In genomic region chr12:105524961-105525360, GRCh38 we compare ENCODE assay signal across 19 cellular contexts.
DNase-seq lines count a peak whose midpoint lies in the region; ATAC-seq, FAIRE-seq and TF ChIP-seq lines count a peak whose summit lies in the region.
"Had no signal": no experiment of that assay in that cellular context is flagged by ENCODE, and none has a peak within 500 bp of the region (broad histone marks: within the 10 kb centered on the region; RNA-seq: fewer than 3 reads in every experiment).

No MANE protein-coding gene starts in this region.

- H3K27ac ChIP-seq in astrocyte (ENCODE audit: low read depth, low read length), result no peak overlapping the region
- no peak overlapping the region for H3K27ac ChIP-seq in fibroblast of lung (ENCODE audit: insufficient read depth, low read length)
- H3K27ac ChIP-seq in kidney (ENCODE audit: low read depth in 2 of 2, low read length in 2 of 2), result no peak overlapping the region

- no peak overlapping the region for H3K27ac Mint-ChIP-seq in astrocyte (ENCODE audit: unreplicated experiment)
- H3K27ac Mint-ChIP-seq: CD4-positive, alpha-beta memory T cell had no signal

- H3K9me3 Mint-ChIP-seq in astrocyte (ENCODE audit: unreplicated experiment), result peaks cover 8% of the 10 kb centered on the region

- H3K79me2 ChIP-seq in astrocyte (ENCODE audit: insufficient read depth, low read length) (no peaks in the 10 kb centered on the region), fibroblast of lung (ENCODE audit: control insufficient read depth, insufficient read depth, low read length) (no peaks in the 10 kb centered on the region)

- H3K27me3 ChIP-seq in astrocyte (ENCODE audit: insufficient read depth, low read length) (no peaks in the 10 kb centered on the region), fibroblast of lung (ENCODE audit: control insufficient read depth, insufficient read depth, low read length) (no peaks in the 10 kb centered on the region)

- peaks cover 6% of the 10 kb centered on the region for H3K27me3 Mint-ChIP-seq in astrocyte (ENCODE audit: low read depth, unreplicated experiment)

- intact Hi-C loops in kidney (cut with DNase I), result no loop called here

- no peaks in the 10 kb centered on the region for H3K9me3 ChIP-seq in astrocyte (ENCODE audit: insufficient read depth, low read depth, low read length)
- H3K9me3 ChIP-seq in fibroblast of lung (ENCODE audit: control insufficient read depth, insufficient read depth, low read depth, low read length), result no peaks in the 10 kb centered on the region
- no peaks in the 10 kb centered on the region for H3K9me3 ChIP-seq in kidney (ENCODE audit: control insufficient read depth in 1 of 2, low read length in 2 of 2)

- H3K4me2 ChIP-seq in astrocyte (ENCODE audit: low read length) (no peak overlapping the region), fibroblast of lung (ENCODE audit: extremely low read depth, insufficient read depth, low read length) (no peak overlapping the region)

- H2AFZ ChIP-seq in astrocyte (ENCODE audit: low read depth, low read length), result no peak overlapping the region
- no peak overlapping the region for H2AFZ ChIP-seq in fibroblast of lung (ENCODE audit: low read length)

- TF ChIP-seq CTCF in astrocyte (IDR thresholded peaks at IDR 0.05; ENCODE audit: insufficient read depth, low read depth, low read length) (no peak), fibroblast of lung (conservative IDR thresholded peaks at IDR 0.05 in 1 of 2, IDR thresholded peaks at IDR 0.05 in 1 of 2; ENCODE audit: low read depth in 1 of 2, low read length in 2 of 2) (no peak), fibroblast of the aortic adventitia (IDR thresholded peaks at IDR 0.05; ENCODE audit: insufficient read depth, low read length) (no peak), kidney (IDR thresholded peaks at IDR 0.05; ENCODE audit: borderline replicate concordance, extremely low read depth, insufficient read depth) (no peak)

- no peak overlapping the region for H3K4me3 Mint-ChIP-seq in astrocyte (ENCODE audit: unreplicated experiment)
- H3K4me3 Mint-ChIP-seq: CD4-positive, alpha-beta memory T cell had no signal

- peaks cover 19% of the 10 kb centered on the region for H3K4me1 ChIP-seq in astrocyte (ENCODE audit: insufficient read depth, low read length)
- peaks cover 7% of the 10 kb centered on the region for H3K4me1 ChIP-seq in fibroblast of lung (ENCODE audit: control insufficient read depth, extremely low read depth, insufficient read depth, low read length)
- H3K4me1 ChIP-seq in kidney (ENCODE audit: control insufficient read depth in 1 of 2, insufficient read depth in 1 of 2, low read depth in 1 of 2, low read length in 2 of 2), result peaks cover 0 to 2% of the 10 kb centered on the region in 2 donors

- H4K20me1 ChIP-seq in astrocyte (ENCODE audit: insufficient read depth, low read length), result no peaks in the 10 kb centered on the region
- H4K20me1 ChIP-seq in fibroblast of lung (ENCODE audit: control insufficient read depth, extremely low read depth, insufficient read depth, low read length), result no peaks in the 10 kb centered on the region

- no peaks in the 10 kb centered on the region for H3K36me3 ChIP-seq in astrocyte (ENCODE audit: insufficient read depth, low read length)
- H3K36me3 ChIP-seq in fibroblast of lung (ENCODE audit: control insufficient read depth, insufficient read depth, low read length), result no peaks in the 10 kb centered on the region
- H3K36me3 ChIP-seq in kidney (ENCODE audit: control insufficient read depth in 1 of 2, insufficient read depth in 2 of 2, low read length in 2 of 2), result no peaks in the 10 kb centered on the region

- DNase-seq in astrocyte (ENCODE audit: low read depth) (peak; percentile 10), fibroblast of lung (ENCODE audit: low read depth in 2 of 2) (peak; percentile 19 to 29), fibroblast of the aortic adventitia (ENCODE audit: low read depth) (peak; percentile 55), kidney (no peak), cerebellar cortex (ENCODE audit: low spot score) (no peak)
- DNase-seq in activated naive CD4-positive, alpha-beta T cell treated with Interleukin-2 at 50 U/mL for 16 hours, result no peak
- DNase-seq: 8988T; C1 segment of cervical spinal cord; Caco-2; CD4-positive, alpha-beta memory T cell; DMS153; DND-41; GDM1; H7; HCEC 1CT had no signal

- H3K4me3 ChIP-seq in astrocyte (ENCODE audit: insufficient read depth, low read depth, low read length) (no peak overlapping the region), fibroblast of lung (replicated peaks in 1 of 4; ENCODE audit: control extremely low read depth in 1 of 4, insufficient read depth in 1 of 4, low read depth in 3 of 4, low read length in 4 of 4) (no peak overlapping the region), fibroblast of the aortic adventitia (ENCODE audit: low read depth, low read length) (no peak overlapping the region), kidney (ENCODE audit: low read length in 2 of 2) (no peak overlapping the region)
- H3K4me3 ChIP-seq: GM12878 had no signal

- no peak for ATAC-seq in GM18873 (IDR thresholded peaks at IDR 0.05; ENCODE audit: low FRiP score, unreplicated experiment)
- ATAC-seq: GM12878 had no signal

- H3K4me1 Mint-ChIP-seq in astrocyte (ENCODE audit: low read depth, unreplicated experiment), result peaks cover 17% of the 10 kb centered on the region
- H3K4me1 Mint-ChIP-seq: CD4-positive, alpha-beta memory T cell had no signal

- no peaks in the 10 kb centered on the region for H3K36me3 Mint-ChIP-seq in astrocyte (ENCODE audit: low read depth, unreplicated experiment)
- H3K36me3 Mint-ChIP-seq: CD4-positive, alpha-beta memory T cell had no signal

- H3K9ac ChIP-seq in astrocyte (ENCODE audit: low read length), result no peak overlapping the region
- H3K9ac ChIP-seq in fibroblast of lung (ENCODE audit: insufficient read depth, low read length), result no peak overlapping the region
- no peak overlapping the region for H3K9ac ChIP-seq in kidney (ENCODE audit: low read length in 2 of 2)

- FAIRE-seq in G401.6 (lab: Jason Lieb, UNC) (peak; percentile 27), astrocyte (lab: Jason Lieb, UNC) (no peak), kidney (lab: Jason Lieb, UNC) (no peak)
- FAIRE-seq: GM12878, H1 had no signal

Comparison
In these comparisons a context has a peak if more than half of its experiments do, and no peak if none do; other contexts are left out.
1. DNase-seq: peak in astrocyte (single experiment), fibroblast of lung (2 of 2) and fibroblast of the aortic adventitia (single experiment); none in kidney (single experiment), cerebellar cortex (single experiment) and activated naive CD4-positive, alpha-beta T cell treated with Interleukin-2 at 50 U/mL for 16 hours (single experiment).